Comparison of ENCODE assay signal across 8 cellular contexts in the genomic region with DNA sequence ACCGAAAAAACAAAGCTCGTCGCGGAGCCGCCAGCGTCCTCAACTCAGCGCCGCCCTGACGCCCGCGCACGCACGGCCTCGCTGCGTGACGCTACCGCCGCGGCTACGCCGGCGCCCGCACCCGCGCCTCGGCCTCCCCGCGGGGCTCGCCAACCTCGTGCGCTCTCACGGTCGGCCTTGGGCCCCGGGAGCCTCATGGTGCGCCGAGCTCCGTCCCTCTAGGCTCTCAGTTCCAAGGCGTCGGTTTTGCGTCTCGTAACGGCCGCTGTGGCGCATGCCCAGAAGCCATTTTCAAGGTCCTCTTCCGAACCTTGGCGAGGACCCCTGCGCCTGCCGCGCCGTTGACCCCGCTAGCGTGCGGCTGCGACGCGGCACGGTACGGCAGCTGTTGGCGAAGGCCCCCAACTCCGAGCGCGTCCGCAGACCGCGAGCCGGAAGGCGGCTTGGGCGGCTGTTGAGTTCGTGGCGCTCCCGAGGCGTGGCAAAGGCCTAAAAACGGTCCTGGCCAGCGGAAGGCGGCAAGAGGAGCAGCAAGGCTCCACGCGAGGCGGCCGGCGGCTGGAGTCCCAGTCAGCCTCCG. TPM values are rescaled to one million over a fixed set of nuclear protein-coding genes. Genes with fewer than 3 reads are reported as not detected.
DNase-seq lines count a peak whose midpoint lies in the region; ATAC-seq and TF ChIP-seq lines count a peak whose summit lies in the region.

A gene (minus strand): TSS at position 64 of the 580 bp plus-strand sequence. CDS start 1,209 bp downstream, outside the sequence.

- CTCF ChIA-PET in CD8-positive, alpha-beta T cell (lab: Charles Lee) = interaction anchor here (0.6 to 3.9 kb wide), 13 partner anchors 11 to 565 kb away, joined by 3 to 38 read pairs (median 3); a partner anchor contains a TSS
- CTCF ChIA-PET in IMR-90 (lab: Yijun Ruan, JAX) (no interaction called here), HEK293T (lab: Yijun Ruan, JAX) (no interaction called here)

- whole genome bisulfite sequencing in IMR-90 (ENCODE audit: extremely low coverage in 2 of 2, insufficient read length in 1 of 2), 2 experiments = 5% methylated on average over 36 of the region's 81 CpGs; no CpG with 5 or more reads in 1 of the 2 experiments

- dilution Hi-C loops in IMR-90 (cut with HindIII; ENCODE audit: low sequenced_read_pairs, unreplicated experiment) = no loop called here

- peak within 1 kb of the TSS; percentile 43 for H3K9ac ChIP-seq in IMR-90 (ENCODE audit: low read depth, low read length)

- H3K27ac Mint-ChIP-seq in CD8-positive, alpha-beta T cell = peak within 1 kb of the TSS; percentile 97

- peak within 1 kb of the TSS; percentile 81 for H3K4me3 Mint-ChIP-seq in CD8-positive, alpha-beta T cell

- H3K23ac ChIP-seq in IMR-90 (ENCODE audit: low read depth, low read length) = peak within 1 kb of the TSS; percentile 85

- POLR2A ChIA-PET in CD8-positive, alpha-beta T cell (lab: Charles Lee) = interaction anchor here (0.6 to 6.5 kb wide), 15 partner anchors 9 to 460 kb away, joined by 3 to 275 read pairs (median 6); a partner anchor contains a TSS
- POLR2A ChIA-PET in IMR-90 (lab: Charles Lee; ENCODE audit: unreplicated experiment) (no interaction called here), HEK293T (lab: Yijun Ruan, JAX) (no interaction called here)

- H4K5ac ChIP-seq in IMR-90 (ENCODE audit: low read depth, low read length) = peak within 1 kb of the TSS; percentile 85

- no peaks in the 10 kb centered on the region for H4K20me1 ChIP-seq in IMR-90 (ENCODE audit: insufficient read depth, low read length)

- peak within 1 kb of the TSS; percentile 76 for H2BK120ac ChIP-seq in IMR-90 (ENCODE audit: low read depth, low read length)

- peak within 1 kb of the TSS; percentile 70 for H3K4me2 ChIP-seq in IMR-90 (ENCODE audit: low read depth, low read length)

- no TSS peak for BruUV-seq in IMR-90 (replicated peaks; lab: Mats Ljungman, UMichigan)

- H3K4me1 Mint-ChIP-seq in CD8-positive, alpha-beta T cell (ENCODE audit: low read depth) = peaks cover 50% of the 10 kb centered on the region

- peak within 1 kb of the TSS; percentile 91 for H2AK9ac ChIP-seq in IMR-90 (replicated peaks; ENCODE audit: low read depth, low read length, poor library complexity)

- H4K91ac ChIP-seq in IMR-90 (ENCODE audit: insufficient read depth, low read depth, low read length) = peak within 1 kb of the TSS; percentile 80

- no peaks in the 10 kb centered on the region for H3K27me3 ChIP-seq in CD8-positive, alpha-beta T cell (ENCODE audit: insufficient read depth, low read length)
- H3K27me3 ChIP-seq in IMR-90 (ENCODE audit: control insufficient read depth, insufficient read depth, low read length) (no peaks in the 10 kb centered on the region), kidney epithelial cell (ENCODE audit: control insufficient read depth, insufficient read depth, low read length) (no peaks in the 10 kb centered on the region)

- H3K27me3 Mint-ChIP-seq in CD8-positive, alpha-beta T cell (ENCODE audit: low read depth) = no peaks in the 10 kb centered on the region

- no peaks in the 10 kb centered on the region for H3K79me1 ChIP-seq in IMR-90 (ENCODE audit: low read depth in 1 of 2, low read length in 2 of 2)

- H4K8ac ChIP-seq in IMR-90 (ENCODE audit: low read depth in 2 of 2, low read length in 2 of 2) = peak within 1 kb of the TSS; percentile 86 to 98

- peak; percentile 84 for ATAC-seq in CD8-positive, alpha-beta T cell
- ATAC-seq in GM21367 (IDR thresholded peaks at IDR 0.05; ENCODE audit: unreplicated experiment) (peak; percentile 79), IMR-90 (ENCODE audit: low read depth) (peak; percentile 80)

- peak within 1 kb of the TSS; percentile 43 for H2BK5ac ChIP-seq in IMR-90 (ENCODE audit: low read depth, low read length, poor library complexity, severe bottlenecking)

- no peak for TF ChIP-seq RAD21 in IMR-90 (IDR thresholded peaks at IDR 0.05; ENCODE audit: low read length)

- peak within 1 kb of the TSS; percentile 98 for H3K27ac ChIP-seq in CD8-positive, alpha-beta T cell (ENCODE audit: low read depth, low read length)
- H3K27ac ChIP-seq in IMR-90 (ENCODE audit: insufficient read depth, low read length) = peak within 1 kb of the TSS; percentile 14; the same call in 1 of the 2 replicates
- peak within 1 kb of the TSS; percentile 94 for H3K27ac ChIP-seq in caudate nucleus (ENCODE audit: low read depth, low read length)

- no peaks in the 10 kb centered on the region for H3K9me1 ChIP-seq in IMR-90 (ENCODE audit: insufficient read depth, low read length)

- in situ Hi-C loops in IMR-90 (cut with MboI; ENCODE audit: low sequenced_read_pairs) = no loop called here

- peak within 1 kb of the TSS; percentile 67; the same call in 2 of the 3 replicates for H2BK15ac ChIP-seq in IMR-90 (ENCODE audit: low read depth, low read length)

- peak within 1 kb of the TSS; percentile 66 for H3K4me3 ChIP-seq in CD8-positive, alpha-beta T cell (ENCODE audit: low read depth, low read length)
- peak within 1 kb of the TSS; percentile 46 for H3K4me3 ChIP-seq in IMR-90 (ENCODE audit: insufficient read depth, low read depth, low read length)
- peak within 1 kb of the TSS; percentile 44 for H3K4me3 ChIP-seq in WI38 (ENCODE audit: low read depth, low read length)
- peak within 1 kb of the TSS; percentile 51 for H3K4me3 ChIP-seq in kidney epithelial cell (ENCODE audit: low read depth, low read length)

- DNase-seq in CD8-positive, alpha-beta T cell = peak; percentile 62 to 90 (median 74)
- DNase-seq in IMR-90 (peak; percentile 35), caudate nucleus (lab: John Stamatoyannopoulos, UW) (peak in 55 of 61 donors; percentile 10 to 82 (median 59)), kidney epithelial cell (ENCODE audit: low read depth) (peak; percentile 14), HEK293T (ENCODE audit: extremely low spot score) (no peak)
- DNase-seq in stimulated activated CD4-positive, alpha-beta T cell treated with anti-CD3 and anti-CD28 coated beads, Interleukin-15, amount 100 ng/mL, for 48 hours (ENCODE audit: low read depth in 2 of 2) = peak; percentile 60 to 68

- TF ChIP-seq POLR2A in IMR-90 (IDR thresholded peaks at IDR 0.05; ENCODE audit: low read depth, low read length) = no peak

- peaks cover 16% of the 10 kb centered on the region for H3K36me3 Mint-ChIP-seq in CD8-positive, alpha-beta T cell

- no peak for TF ChIP-seq CTCF in CD8-positive, alpha-beta T cell (IDR thresholded peaks at IDR 0.05)
- TF ChIP-seq CTCF in IMR-90 (conservative IDR thresholded peaks at IDR 0.05; ENCODE audit: low read depth, low read length) (no peak), WI38 (IDR thresholded peaks at IDR 0.05; ENCODE audit: low read depth, low read length) (no peak), kidney epithelial cell (IDR thresholded peaks at IDR 0.05; ENCODE audit: insufficient read depth, low read length, poor library complexity, severe bottlenecking) (no peak)

- H3K18ac ChIP-seq in IMR-90 (ENCODE audit: low read depth, low read length) = no peak within 1 kb of the TSS; the same call in 1 of the 2 replicates

- peaks cover 24% of the 10 kb centered on the region for H3K4me1 ChIP-seq in CD8-positive, alpha-beta T cell (ENCODE audit: insufficient read depth, low read length)
- H3K4me1 ChIP-seq in IMR-90 (ENCODE audit: control insufficient read depth, insufficient read depth, low read length) = peaks cover 2% of the 10 kb centered on the region; the same call in 1 of the 2 replicates

- no peaks in the 10 kb centered on the region for H3K9me3 Mint-ChIP-seq in CD8-positive, alpha-beta T cell

- H2AFZ ChIP-seq in IMR-90 (replicated peaks; ENCODE audit: low read length, poor library complexity) = peak within 1 kb of the TSS; percentile 98

- intact Hi-C loops in CD8-positive, alpha-beta T cell (cut with DNase I, micrococcal nuclease) = loop anchor here (1.0 to 2.0 kb wide), 5 partner anchors 14 to 101 kb away; a partner anchor contains a TSS
- intact Hi-C loops in IMR-90 (cut with micrococcal nuclease) = loop anchor here (2.0 kb wide), 1 partner anchor 24 kb away; no protein-coding TSS in a partner anchor

- peak within 1 kb of the TSS; percentile 98 for H3K14ac ChIP-seq in IMR-90 (replicated peaks; ENCODE audit: low read depth, low read length)

- H2AK5ac ChIP-seq in IMR-90 (ENCODE audit: low read depth, low read length) = peak within 1 kb of the TSS; percentile 39; the same call in 1 of the 2 replicates

- peak within 1 kb of the TSS; percentile 43; the same call in 1 of the 2 replicates for H3K56ac ChIP-seq in IMR-90 (ENCODE audit: extremely low read depth, insufficient read depth, low read length)

- H3K9me3 ChIP-seq in CD8-positive, alpha-beta T cell (ENCODE audit: low read length) = no peaks in the 10 kb centered on the region
- H3K9me3 ChIP-seq in IMR-90 (ENCODE audit: control insufficient read depth, insufficient read depth, low read length) = no peaks in the 10 kb centered on the region

- H3K36me3 ChIP-seq in CD8-positive, alpha-beta T cell (ENCODE audit: insufficient read depth, low read length) = no peaks in the 10 kb centered on the region
- H3K36me3 ChIP-seq in IMR-90 (ENCODE audit: control insufficient read depth, insufficient read depth, low read length) = no peaks in the 10 kb centered on the region
- no peaks in the 10 kb centered on the region for H3K36me3 ChIP-seq in kidney epithelial cell (ENCODE audit: control insufficient read depth, insufficient read depth, low read length)

- H3K4ac ChIP-seq in IMR-90 (ENCODE audit: low read depth, low read length) = peak within 1 kb of the TSS; percentile 90

- H2BK20ac ChIP-seq in IMR-90 (ENCODE audit: low read depth, low read length) = peak within 1 kb of the TSS; percentile 62

TF ChIP-seq in IMR-90, 13 proteins besides CTCF, POLR2A, EP300 and RAD21 (continues in another document):
- TF ChIP-seq MXI1 (IDR thresholded peaks at IDR 0.05; ENCODE audit: borderline replicate concordance, low read depth, low read length) (no peak), RCOR1 (IDR thresholded peaks at IDR 0.05; ENCODE audit: insufficient replicate concordance, low read length) (no peak), CEBPB (IDR thresholded peaks at IDR 0.05; ENCODE audit: low read depth, low read length) (no peak), MAFK (IDR thresholded peaks at IDR 0.05; ENCODE audit: low read depth, low read length) (no peak), SMC3 (IDR thresholded peaks at IDR 0.05; ENCODE audit: low read depth, low read length) (no peak)

TF ChIP-seq in HEK293T, 16 proteins besides CTCF, POLR2A, EP300 and RAD21 (continues in another document):
- TF ChIP-seq L3MBTL2 (conservative IDR thresholded peaks at IDR 0.05) (no peak), LEF1 (IDR thresholded peaks at IDR 0.05; ENCODE audit: borderline replicate concordance) (no peak)

RNA-seq across cellular contexts. Expression of the gene that starts here (rescaled TPM):
- total RNA-seq in CD8-positive, alpha-beta T cell = 1 to 10 TPM; 7.5 to 8.3 TPM
- total RNA-seq in IMR-90 (2012; rRNA removed) = 0.28 and 0.54 TPM in 2 replicates
- polyA plus RNA-seq in IMR-90 (2012; rRNA removed) = 0.43 and 0.67 TPM in 2 replicates
- polyA plus RNA-seq in IMR-90 (2012; cell fraction: cytosol; rRNA removed) = 0.09 and 0.54 TPM in 2 replicates
- 0.09 and 0.69 TPM in 2 replicates for polyA plus RNA-seq in IMR-90 (2012; cell fraction: nucleus; rRNA removed; ENCODE audit: low replicate concordance)
- total RNA-seq in kidney epithelial cell = 5.1 and 6.6 TPM in 2 replicates

Comparison
In these comparisons a context has a peak if more than half of its experiments do, and no peak if none do; other contexts are left out.
1. Peak in DNase-seq, ATAC-seq, H3K4me3 ChIP-seq, H3K27ac ChIP-seq, H3K9ac ChIP-seq and H3K4me2 ChIP-seq in IMR-90; RNA of the gene not detected or under 1 TPM.
2. H3K27ac ChIP-seq: peak in every context shown above with its lines; median percentile 98 in CD8-positive, alpha-beta T cell; 94 in caudate nucleus; 14 in IMR-90.